Comparison of ENCODE assay signal across 22 cellular contexts in the genomic region with DNA sequence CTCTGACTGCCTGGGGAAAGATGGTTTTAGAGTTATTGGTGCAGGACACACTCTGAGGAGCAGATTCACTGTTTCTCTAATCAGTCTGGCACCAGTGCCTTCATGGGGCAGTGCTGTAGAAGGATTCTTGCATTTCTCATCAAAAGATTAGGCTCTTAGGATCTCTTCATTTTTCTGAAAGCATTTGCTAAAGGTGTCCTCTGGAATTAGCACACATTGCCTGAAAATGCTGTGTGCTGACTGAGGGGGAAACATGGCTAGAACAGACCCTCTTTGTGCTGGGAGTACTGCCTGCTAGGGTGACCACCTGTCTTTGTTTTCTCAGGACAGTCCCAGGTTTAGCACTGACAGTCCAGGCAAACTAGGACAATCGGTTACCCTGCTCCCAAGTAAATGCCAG.
"Had no signal": no experiment of that assay in that cellular context is flagged by ENCODE, and none has a peak within 500 bp of the region (broad histone marks: within the 10 kb centered on the region; RNA-seq: fewer than 3 reads in every experiment).

No MANE protein-coding gene starts in this region.

- H3K27ac ChIP-seq: adrenal gland, brain microvascular endothelial cell, epithelial cell of prostate, neutrophil, pancreas, right lobe of liver, SK-N-MC, testis had no signal

- H3K4me3 ChIP-seq: adrenal gland, ascending aorta, lung, pancreas, right lobe of liver, SK-N-MC, skin epidermis, testis had no signal

- H3K27me3 Mint-ChIP-seq: activated CD4-positive, alpha-beta T cell treated with anti-CD3 and anti-CD28 coated beads, Interleukin-2, amount 10 ng/mL, durations not matched to agents 7 days and 5 days; activated CD8-positive, alpha-beta T cell treated with anti-CD3 and anti-CD28 coated beads for 36 hours had no signal

- DNase-seq: activated CD4-positive, alpha-beta T cell treated with anti-CD3 and anti-CD28 coated beads, Interleukin-2, amount 10 ng/mL, durations not matched to agents 7 days and 5 days; activated CD4-positive, CD25-positive, alpha-beta regulatory T cell treated with anti-CD3 and anti-CD28 coated beads, Interleukin-2, amount 50 U/mL, for 72 hours; activated CD8-positive, alpha-beta T cell treated with anti-CD3 and anti-CD28 coated beads for 36 hours; adrenal gland; brain microvascular endothelial cell; cortex of kidney; kidney; pancreas; right lobe of liver; stimulated activated CD4-positive, alpha-beta T cell treated with anti-CD3 and anti-CD28 coated beads, Interleukin-2, amount 100 ng/mL, for 24 hours; stimulated activated naive CD4-positive, alpha-beta T cell; testis had no signal

- H3K4me1 ChIP-seq: pancreas, right lobe of liver had no signal

- H3K4me1 Mint-ChIP-seq: nephron had no signal

- H3K27ac Mint-ChIP-seq: activated CD4-positive, alpha-beta T cell treated with anti-CD3 and anti-CD28 coated beads, Interleukin-2, amount 10 ng/mL, durations not matched to agents 7 days and 5 days; activated CD8-positive, alpha-beta T cell treated with anti-CD3 and anti-CD28 coated beads for 36 hours; activated naive CD4-positive, alpha-beta T cell treated with anti-CD3 and anti-CD28 coated beads, Interleukin-2, amount 50 U/mL, for 72 hours; activated T-helper 1 cell treated with anti-CD3 and anti-CD28 coated beads, Interleukin-12 subunit alpha, Interleukin-12 subunit beta, Interleukin-2, Interleukin-4 antibody, amounts not matched to agents 30 ng/mL and 10 ng/mL and 1 ng/mL, durations not matched to agents 14 hours and 24 hours and 36 hours; nephron had no signal

- ATAC-seq: activated CD8-positive, alpha-beta T cell treated with anti-CD3 and anti-CD28 coated beads for 36 hours; activated naive CD4-positive, alpha-beta T cell treated with anti-CD3 and anti-CD28 coated beads, Interleukin-2, amount 50 U/mL, for 72 hours; left lobe of liver; pancreas; right lobe of liver had no signal

- H3K4me3 Mint-ChIP-seq: activated CD4-positive, alpha-beta T cell treated with anti-CD3 and anti-CD28 coated beads, Interleukin-2, amount 10 ng/mL, durations not matched to agents 7 days and 5 days; activated CD8-positive, alpha-beta T cell treated with anti-CD3 and anti-CD28 coated beads for 36 hours; activated T-helper 1 cell treated with anti-CD3 and anti-CD28 coated beads, Interleukin-12 subunit alpha, Interleukin-12 subunit beta, Interleukin-2, Interleukin-4 antibody, amounts not matched to agents 30 ng/mL and 10 ng/mL and 1 ng/mL, durations not matched to agents 14 hours and 24 hours and 36 hours; nephron had no signal

- H3K27me3 ChIP-seq: adrenal gland, ascending aorta, brain microvascular endothelial cell, neutrophil, pancreas, right lobe of liver, testis had no signal

- H3K36me3 ChIP-seq: adrenal gland, ascending aorta, brain microvascular endothelial cell, neutrophil, pancreas, right lobe of liver had no signal

- H3K9me3 ChIP-seq: adrenal gland, ascending aorta, neutrophil, pancreas, right lobe of liver, testis had no signal
